Comparison of ENCODE assay signal across 1 cellular context in the genomic region with DNA sequence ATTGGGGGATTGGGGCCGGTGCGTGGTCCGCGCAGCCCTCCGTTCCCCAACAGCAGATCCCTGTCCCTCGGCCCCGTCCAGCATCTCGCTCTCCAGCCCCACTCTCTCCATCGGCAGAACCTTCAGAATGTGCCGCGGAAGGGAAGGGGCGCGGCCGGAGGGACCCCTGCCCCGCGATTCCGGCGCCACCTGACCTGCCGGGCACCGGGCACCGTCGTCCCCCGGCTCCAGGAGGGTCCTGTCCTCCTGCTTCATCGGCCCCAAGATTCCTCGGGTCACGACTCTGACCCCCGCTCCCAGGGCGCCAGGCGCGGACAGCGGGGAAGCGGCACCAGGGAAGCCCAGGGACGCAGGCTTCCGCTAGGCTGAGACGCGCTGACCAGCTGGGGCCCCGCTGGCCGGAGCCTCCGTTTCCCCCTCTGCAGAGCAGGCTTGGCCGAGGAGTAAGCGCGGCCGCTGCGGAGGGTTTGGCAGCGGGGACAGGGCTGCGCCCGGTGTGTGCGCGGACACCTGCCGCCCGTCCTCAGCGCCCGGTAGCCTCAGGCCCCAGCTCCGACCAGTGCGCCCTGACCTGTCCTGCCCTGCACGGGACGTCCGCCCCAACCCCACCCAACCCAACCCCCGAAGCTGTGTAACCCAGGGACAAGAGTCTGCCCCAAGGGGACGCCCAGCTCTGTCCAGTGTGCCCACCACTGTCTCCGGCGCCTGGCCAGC.
TF ChIP-seq lines count a peak whose summit lies in the region.

No MANE protein-coding gene starts in this region.

TF ChIP-seq in GM23338, 12 proteins besides CTCF, POLR2A, EP300 and RAD21:
- TF ChIP-seq, protein P1, sequence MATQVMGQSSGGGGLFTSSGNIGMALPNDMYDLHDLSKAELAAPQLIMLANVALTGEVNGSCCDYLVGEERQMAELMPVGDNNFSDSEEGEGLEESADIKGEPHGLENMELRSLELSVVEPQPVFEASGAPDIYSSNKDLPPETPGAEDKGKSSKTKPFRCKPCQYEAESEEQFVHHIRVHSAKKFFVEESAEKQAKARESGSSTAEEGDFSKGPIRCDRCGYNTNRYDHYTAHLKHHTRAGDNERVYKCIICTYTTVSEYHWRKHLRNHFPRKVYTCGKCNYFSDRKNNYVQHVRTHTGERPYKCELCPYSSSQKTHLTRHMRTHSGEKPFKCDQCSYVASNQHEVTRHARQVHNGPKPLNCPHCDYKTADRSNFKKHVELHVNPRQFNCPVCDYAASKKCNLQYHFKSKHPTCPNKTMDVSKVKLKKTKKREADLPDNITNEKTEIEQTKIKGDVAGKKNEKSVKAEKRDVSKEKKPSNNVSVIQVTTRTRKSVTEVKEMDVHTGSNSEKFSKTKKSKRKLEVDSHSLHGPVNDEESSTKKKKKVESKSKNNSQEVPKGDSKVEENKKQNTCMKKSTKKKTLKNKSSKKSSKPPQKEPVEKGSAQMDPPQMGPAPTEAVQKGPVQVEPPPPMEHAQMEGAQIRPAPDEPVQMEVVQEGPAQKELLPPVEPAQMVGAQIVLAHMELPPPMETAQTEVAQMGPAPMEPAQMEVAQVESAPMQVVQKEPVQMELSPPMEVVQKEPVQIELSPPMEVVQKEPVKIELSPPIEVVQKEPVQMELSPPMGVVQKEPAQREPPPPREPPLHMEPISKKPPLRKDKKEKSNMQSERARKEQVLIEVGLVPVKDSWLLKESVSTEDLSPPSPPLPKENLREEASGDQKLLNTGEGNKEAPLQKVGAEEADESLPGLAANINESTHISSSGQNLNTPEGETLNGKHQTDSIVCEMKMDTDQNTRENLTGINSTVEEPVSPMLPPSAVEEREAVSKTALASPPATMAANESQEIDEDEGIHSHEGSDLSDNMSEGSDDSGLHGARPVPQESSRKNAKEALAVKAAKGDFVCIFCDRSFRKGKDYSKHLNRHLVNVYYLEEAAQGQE (IDR thresholded peaks at IDR 0.05; ENCODE audit: unreplicated experiment), result no peak
- TF ChIP-seq STAT1 (IDR thresholded peaks at IDR 0.05; ENCODE audit: unreplicated experiment) (no peak), NANOG (IDR thresholded peaks at IDR 0.05; ENCODE audit: borderline replicate concordance) (no peak)
